14 cellular contexts compared by ENCODE assay signal in the genomic region with DNA sequence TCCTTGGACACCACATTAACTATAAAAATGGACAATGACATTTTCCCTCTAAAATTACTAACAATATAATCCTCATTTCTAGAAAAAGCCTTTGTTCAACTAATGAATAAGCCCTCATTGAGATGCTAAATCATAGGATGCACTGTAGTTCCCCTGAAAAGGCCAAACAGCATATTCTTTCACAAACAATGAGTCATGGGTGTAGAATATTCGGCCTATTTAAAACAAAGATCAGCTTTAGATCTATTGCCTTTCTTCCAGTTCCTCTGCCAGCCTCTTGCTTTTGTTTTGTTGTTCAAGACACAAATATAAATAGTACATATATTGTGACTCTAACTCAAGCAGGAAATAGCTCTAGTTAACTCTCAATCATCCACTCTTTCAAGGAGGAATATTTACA.
DNase-seq lines count a peak whose midpoint lies in the region; ATAC-seq, FAIRE-seq and TF ChIP-seq lines count a peak whose summit lies in the region.
"Had no signal": no experiment of that assay in that cellular context is flagged by ENCODE, and none has a peak within 500 bp of the region (broad histone marks: within the 10 kb centered on the region; RNA-seq: fewer than 3 reads in every experiment).

No MANE protein-coding gene starts in this region.

- ATAC-seq in right cardiac atrium, result no peak

- H3K27ac ChIP-seq in left ventricle myocardium inferior (replicated peaks) (peak overlapping the region; percentile 38), right cardiac atrium (ENCODE audit: low read length) (no peak overlapping the region), iPS-20b (ENCODE audit: low read length) (peak overlapping the region; percentile 42), sigmoid colon (no peak overlapping the region)
- H3K27ac ChIP-seq: prostate gland, SJCRH30 had no signal

- H3K36me3 ChIP-seq in left ventricle myocardium inferior (peaks cover 30% of the 10 kb centered on the region), bronchial epithelial cell (ENCODE audit: control insufficient read depth, insufficient read depth, low read length) (no peaks in the 10 kb centered on the region), iPS-20b (ENCODE audit: insufficient read depth, low read depth, low read length) (peaks cover 14% of the 10 kb centered on the region; the same call in 1 of the 2 replicates), sigmoid colon (peaks cover 0 to 29% (median 2%) of the 10 kb centered on the region in 4 donors)
- H3K36me3 ChIP-seq: prostate gland had no signal

- TF ChIP-seq EP300 in sigmoid colon (IDR thresholded peaks at IDR 0.05), result no peak

- H3K4me3 ChIP-seq in left ventricle myocardium inferior (no peak overlapping the region), right cardiac atrium (ENCODE audit: low read length) (no peak overlapping the region), bronchial epithelial cell (ENCODE audit: low read depth, low read length) (no peak overlapping the region), iPS-20b (ENCODE audit: low read length) (peak overlapping the region; percentile 47; the same call in 1 of the 2 replicates), sigmoid colon (no peak overlapping the region)
- H3K4me3 ChIP-seq: heart left ventricle, prostate gland, SJCRH30 had no signal

- H3K27me3 ChIP-seq in left ventricle myocardium inferior (ENCODE audit: low read depth), result no peaks in the 10 kb centered on the region
- H3K27me3 ChIP-seq in right cardiac atrium (ENCODE audit: control insufficient read depth, insufficient read depth), result no peaks in the 10 kb centered on the region
- no peaks in the 10 kb centered on the region for H3K27me3 ChIP-seq in bronchial epithelial cell (ENCODE audit: control insufficient read depth, insufficient read depth, low read length)
- H3K27me3 ChIP-seq in iPS-20b (ENCODE audit: insufficient read depth, low read length), result no peaks in the 10 kb centered on the region
- no peaks in the 10 kb centered on the region for H3K27me3 ChIP-seq in sigmoid colon
- H3K27me3 ChIP-seq: heart left ventricle, SJCRH30 had no signal

- H3K9me3 ChIP-seq in left ventricle myocardium inferior (replicated peaks) (no peaks in the 10 kb centered on the region), right cardiac atrium (ENCODE audit: control insufficient read depth, low read length) (no peaks in the 10 kb centered on the region), iPS-20b (ENCODE audit: insufficient read depth, low read depth, low read length) (no peaks in the 10 kb centered on the region), sigmoid colon (no peaks in the 10 kb centered on the region)
- H3K9me3 ChIP-seq: heart left ventricle, prostate gland, SJCRH30 had no signal

- DNase-seq in left ventricle myocardium inferior (no peak), right cardiac atrium (no peak), bronchial epithelial cell (ENCODE audit: low read depth) (peak; percentile 27), GM10248 (ENCODE audit: extremely low spot score) (no peak), RPMI8226 (no peak), sigmoid colon (no peak), ecto neural progenitor cell (ENCODE audit: low spot score) (no peak)
- DNase-seq: cerebellar nuclear complex, heart left ventricle, NCI-H1436, NCI-H748 treated with DMSO at 0.1 percent for 48 hours, SJCRH30 had no signal

- TF ChIP-seq CTCF in left ventricle myocardium inferior (IDR thresholded peaks at IDR 0.05; ENCODE audit: borderline replicate concordance) (no peak), bronchial epithelial cell (IDR thresholded peaks at IDR 0.05; ENCODE audit: insufficient read depth, low read length, severe bottlenecking) (no peak), GM10248 (IDR thresholded peaks at IDR 0.05; ENCODE audit: control extremely low read depth, extremely low read depth, low read depth, missing control alignments) (no peak), sigmoid colon (IDR thresholded peaks at IDR 0.05) (no peak)

- peak overlapping the region; percentile 29; the same call in 1 of the 2 replicates for H3K9ac ChIP-seq in iPS-20b (ENCODE audit: low read depth, low read length)

- POLR2A ChIA-PET in GM10248 (lab: Yijun Ruan, JAX), result no interaction called here

- H3K4me1 ChIP-seq in left ventricle myocardium inferior (peaks cover 49% of the 10 kb centered on the region), right cardiac atrium (ENCODE audit: control insufficient read depth, insufficient read depth, low read length) (no peaks in the 10 kb centered on the region), iPS-20b (ENCODE audit: insufficient read depth, low read length) (peaks cover 43% of the 10 kb centered on the region), sigmoid colon (peaks cover 0 to 6% (median 0%) of the 10 kb centered on the region in 4 donors)
- H3K4me1 ChIP-seq: prostate gland had no signal

- TF ChIP-seq POLR2A in sigmoid colon (IDR thresholded peaks at IDR 0.05), result no peak

- intact Hi-C loops in left ventricle myocardium inferior (cut with micrococcal nuclease) (no loop called here), right cardiac atrium (cut with DNase I) (no loop called here), sigmoid colon (cut with DNase I) (no loop called here)

- CTCF ChIA-PET in GM10248 (lab: Yijun Ruan, JAX), result interaction anchor here (1.6 kb wide), 1 partner anchor 10 kb away, joined by 4 read pairs; no protein-coding TSS in a partner anchor

- 55% methylated on average over 1 of the region's 1 CpG for WGBS in right cardiac atrium
- 58 to 66% methylated on average over 1 of the region's 1 CpG for WGBS in sigmoid colon, 2 donors

- no peak for FAIRE-seq in bronchial epithelial cell (lab: Jason Lieb, UNC)

Comparison
In these comparisons a context has a peak if more than half of its experiments do, and no peak if none do; other contexts are left out.
1. H3K27ac ChIP-seq: peak in left ventricle myocardium inferior (single experiment) and iPS-20b (single experiment); none in right cardiac atrium (single experiment) and sigmoid colon (0 of 4).